16 cellular contexts compared by ENCODE assay signal in genomic region chr11:12017243-12017678, GRCh38. TPM values are rescaled to one million over a fixed set of nuclear protein-coding genes. Genes with fewer than 3 reads are reported as not detected.
A peak's percentile ranks its signal among the peaks of the same experiment; 100 is the strongest.
DNase-seq lines count a peak whose midpoint lies in the region; ATAC-seq, FAIRE-seq and TF ChIP-seq lines count a peak whose summit lies in the region.
"Had no signal": no experiment of that assay in that cellular context is flagged by ENCODE, and none has a peak within 500 bp of the region (broad histone marks: within the 10 kb centered on the region; RNA-seq: fewer than 3 reads in every experiment).

No MANE protein-coding gene starts in this region.

- H3K27me3 ChIP-seq in HepG2 (ENCODE audit: control insufficient read depth in 1 of 2, insufficient read depth in 2 of 2, low read length in 2 of 2): peaks cover 0 to 3% of the 10 kb centered on the region in 2 experiments; a peak in 1 of 5 replicates
- no peaks in the 10 kb centered on the region for H3K27me3 ChIP-seq in right lobe of liver
- H3K27me3 ChIP-seq: SJCRH30 had no signal

- H3K4me2 ChIP-seq in HepG2 (ENCODE audit: low read depth, low read length): no peak overlapping the region

- CTCF ChIA-PET in HepG2 (lab: Yijun Ruan, JAX; ENCODE audit: low intra/inter-chr PET ratio, low total read pairs): no interaction called here
- CTCF ChIA-PET in activated naive CD4-positive, alpha-beta T cell treated with anti-CD3 and anti-CD28 coated beads, Interleukin-2, amount 10 ng/mL, durations not matched to agents 7 days and 5 days (lab: Charles Lee): interaction anchor here (1.0 kb wide), 1 partner anchor 32 kb away, joined by 3 read pairs; no protein-coding TSS in a partner anchor

- no peaks in the 10 kb centered on the region for H3K9me3 Mint-ChIP-seq in activated naive CD4-positive, alpha-beta T cell treated with anti-CD3 and anti-CD28 coated beads, Interleukin-2, amount 10 ng/mL, durations not matched to agents 7 days and 5 days
- H3K9me3 Mint-ChIP-seq: natural killer cell had no signal

- H4K20me1 ChIP-seq in HepG2 (ENCODE audit: insufficient read depth, low read length): no peaks in the 10 kb centered on the region

- H3K27ac ChIP-seq in HepG2 (ENCODE audit: extremely low read length, insufficient read depth, low read length): no peak overlapping the region
- H3K27ac ChIP-seq in right lobe of liver: no peak overlapping the region
- H3K27ac ChIP-seq: SJCRH30 had no signal

- no peak overlapping the region for H2AFZ ChIP-seq in HepG2 (ENCODE audit: low read length)

- peaks cover 53% of the 10 kb centered on the region for H3K27me3 Mint-ChIP-seq in activated naive CD4-positive, alpha-beta T cell treated with anti-CD3 and anti-CD28 coated beads, Interleukin-2, amount 10 ng/mL, durations not matched to agents 7 days and 5 days

- H3K4me1 Mint-ChIP-seq in activated naive CD4-positive, alpha-beta T cell treated with anti-CD3 and anti-CD28 coated beads, Interleukin-2, amount 10 ng/mL, durations not matched to agents 7 days and 5 days: no peaks in the 10 kb centered on the region
- H3K4me1 Mint-ChIP-seq: natural killer cell had no signal

- ATAC-seq in HepG2 (no peak), right lobe of liver (no peak)
- ATAC-seq: natural killer cell had no signal

- no peaks in the 10 kb centered on the region for H3K79me2 ChIP-seq in HepG2 (ENCODE audit: insufficient read depth, low read length)

- TF ChIP-seq POLR2A in HepG2 (IDR thresholded peaks at IDR 0.05; ENCODE audit: insufficient read depth in 1 of 2, low read depth in 2 of 2, low read length in 2 of 2): no peak
- TF ChIP-seq POLR2A in right lobe of liver (IDR thresholded peaks at IDR 0.05): no peak

- H3K4me3 ChIP-seq in HepG2 (replicated peaks in 1 of 3; ENCODE audit: insufficient read depth in 1 of 3, low read depth in 2 of 3, low read length in 3 of 3): no peak overlapping the region
- no peak overlapping the region for H3K4me3 ChIP-seq in right lobe of liver
- H3K4me3 ChIP-seq: SJCRH30 had no signal

- no peaks in the 10 kb centered on the region for H3K36me3 ChIP-seq in HepG2 (replicated peaks in 1 of 2; ENCODE audit: control insufficient read depth in 1 of 2, insufficient read depth in 2 of 2, low read length in 2 of 2)
- H3K36me3 ChIP-seq in right lobe of liver: no peaks in the 10 kb centered on the region
- H3K36me3 ChIP-seq: SJCRH30 had no signal

- no peak for TF ChIP-seq EP300 in HepG2 (IDR thresholded peaks at IDR 0.05; ENCODE audit: low read depth in 2 of 2, low read length in 2 of 2)
- no peak for TF ChIP-seq EP300 in HepG2 (CRISPR knock-in tag; IDR thresholded peaks at IDR 0.05; ENCODE audit: borderline replicate concordance)

- intact Hi-C loops in HepG2 (cut with micrococcal nuclease; ENCODE audit: unreplicated experiment): no loop called here
- intact Hi-C loops in right lobe of liver (cut with DNase I): no loop called here

- POLR2A ChIA-PET in HepG2 (lab: Yijun Ruan, JAX): no interaction called here

- H3K9me3 ChIP-seq in HepG2 (ENCODE audit: low read length) (no peaks in the 10 kb centered on the region), right lobe of liver (no peaks in the 10 kb centered on the region)
- H3K9me3 ChIP-seq: SJCRH30 had no signal

- H3K36me3 Mint-ChIP-seq in activated naive CD4-positive, alpha-beta T cell treated with anti-CD3 and anti-CD28 coated beads, Interleukin-2, amount 10 ng/mL, durations not matched to agents 7 days and 5 days: no peaks in the 10 kb centered on the region
- H3K36me3 Mint-ChIP-seq: natural killer cell had no signal

- in situ Hi-C loops in HepG2 (cut with HindIII; ENCODE audit: extremely low pct_ligation_motif_present, low pct_unique_long_range_greater_than_20kb): no loop called here

- H3K4me1 ChIP-seq in HepG2 (ENCODE audit: insufficient read depth, low read length): peaks cover 13% of the 10 kb centered on the region
- no peaks in the 10 kb centered on the region for H3K4me1 ChIP-seq in right lobe of liver

- no peak overlapping the region for H3K9ac ChIP-seq in HepG2 (ENCODE audit: insufficient read depth, low read depth, low read length)

- no peak for FAIRE-seq in HepG2 (lab: Jason Lieb, UNC)
- FAIRE-seq in RCC 7860 (lab: Jason Lieb, UNC): no peak
- FAIRE-seq: frontal cortex, keratinocyte had no signal

- no peak overlapping the region for H3K4me3 Mint-ChIP-seq in activated naive CD4-positive, alpha-beta T cell treated with anti-CD3 and anti-CD28 coated beads, Interleukin-2, amount 10 ng/mL, durations not matched to agents 7 days and 5 days
- H3K4me3 Mint-ChIP-seq: natural killer cell had no signal

- no peak for TF ChIP-seq CTCF in HepG2 (CRISPR knock-in tag; IDR thresholded peaks at IDR 0.05)
- no peak for TF ChIP-seq CTCF in right lobe of liver (IDR thresholded peaks at IDR 0.05)

- WGBS in HepG2 (ENCODE audit: low lambda C conversion rate): 52% methylated on average over 5 of the region's 5 CpGs
- WGBS in right lobe of liver (ENCODE audit: insufficient coverage, low coverage, low lambda C conversion rate, missing lambda C conversion rate): 82% methylated on average over 5 of the region's 5 CpGs

- no TSS peak for BruUV-seq in HepG2 (replicated peaks; lab: Mats Ljungman, UMichigan)

- no peak overlapping the region for H3K27ac Mint-ChIP-seq in activated naive CD4-positive, alpha-beta T cell treated with anti-CD3 and anti-CD28 coated beads, Interleukin-2, amount 10 ng/mL, durations not matched to agents 7 days and 5 days
- H3K27ac Mint-ChIP-seq: natural killer cell had no signal

- no peak for DNase-seq in HepG2 (ENCODE audit: low spot score)
- no peak for DNase-seq in right lobe of liver
- DNase-seq in dedifferentiated amniotic fluid mesenchymal stem cell (ENCODE audit: extremely low spot score): peak; percentile 72
- peak; percentile 70 for DNase-seq in iris pigment epithelial cell (ENCODE audit: low read depth)
- DNase-seq in NCI-H2029 treated with DMSO at 0.1 percent for 48 hours (lab: John Stamatoyannopoulos, UW): no peak
- no peak for DNase-seq in RCC 7860 (ENCODE audit: low spot score)
- DNase-seq in activated naive CD4-positive, alpha-beta T cell treated with anti-CD3 and anti-CD28 coated beads, Interleukin-2, amount 10 ng/mL, durations not matched to agents 7 days and 5 days: no peak
- no peak for DNase-seq in T-helper 2 cell
- DNase-seq: 8988T, activated gamma-delta T cell treated with Interleukin-2 at 50 U/mL for 16 hours, natural killer cell, NCI-H1930, SJCRH30, substantia nigra had no signal

- TF ChIP-seq RAD21 in HepG2 (CRISPR knock-in tag; IDR thresholded peaks at IDR 0.05): no peak

TF ChIP-seq in HepG2, 621 proteins besides CTCF, POLR2A, EP300 and RAD21:
- TF ChIP-seq MNT (IDR thresholded peaks at IDR 0.05) (peak; percentile 95), POLR2AphosphoS5 (IDR thresholded peaks at IDR 0.05; ENCODE audit: low read depth, low read length) (no peak), POLR2AphosphoS2 (IDR thresholded peaks at IDR 0.05; ENCODE audit: low read depth, low read length) (no peak), GTF3A (CRISPR knock-in tag; conservative IDR thresholded peaks at IDR 0.05) (no peak), ZNF781 (CRISPR knock-in tag; IDR thresholded peaks at IDR 0.05; ENCODE audit: borderline replicate concordance, not compliant biosample characterization) (no peak)

RNA-seq across cellular contexts. Expression of gene DKK3, which starts 8.8 kb away (rescaled TPM):
- total RNA-seq in HepG2 (2016; rRNA removed; fragmentation: Illumina TruSeq; extraction: Trizol) (0.09 TPM in 1 of 2 replicates, not detected in the other), right lobe of liver (10 to 100 TPM in 2 of 6 experiments, 1 to 10 TPM in 4; 3.0 to 16.9 (median 5.5) TPM)
- total RNA-seq in HepG2 (2016; cell fraction: cytosol; rRNA removed; fragmentation: Illumina TruSeq; extraction: Trizol; ENCODE audit: low read depth): not detected in 2 replicates
- not detected in 2 replicates for total RNA-seq in HepG2 (2016; cell fraction: insoluble cytoplasmic fraction; rRNA removed; fragmentation: Illumina TruSeq; extraction: Trizol)
- 0.09 TPM in 1 of 2 replicates, not detected in the other for total RNA-seq in HepG2 (2016; cell fraction: membrane; rRNA removed; fragmentation: Illumina TruSeq; extraction: Trizol)
- not detected in 2 replicates for total RNA-seq in HepG2 (2016; cell fraction: nucleus; rRNA removed; fragmentation: Illumina TruSeq; extraction: Trizol)
- polyA plus RNA-seq in HepG2 (2011; rRNA removed): 0.20 and 0.67 TPM in 2 replicates
- 0.12 and 0.29 TPM in 2 replicates for polyA plus RNA-seq in HepG2 (2011; cell fraction: cytosol; rRNA removed)
- polyA plus RNA-seq in HepG2 (2011; cell fraction: nucleus; rRNA removed): 0.09 and 0.55 TPM in 2 replicates
- 0.08 TPM in 1 of 2 replicates, not detected in the other for polyA plus RNA-seq in HepG2 (2012)
- not detected in 2 replicates for polyA plus RNA-seq in HepG2 (2016; cell fraction: cytosol; fragmentation: Illumina TruSeq; extraction: Trizol; ENCODE audit: low read depth)
- polyA plus RNA-seq in HepG2 (2016; cell fraction: insoluble cytoplasmic fraction; fragmentation: Illumina TruSeq; extraction: Trizol; ENCODE audit: low read depth): not detected in 2 replicates
- polyA plus RNA-seq in HepG2 (2016; cell fraction: membrane; fragmentation: Illumina TruSeq; extraction: Trizol; ENCODE audit: low read depth): 0.15 TPM in 1 of 2 replicates, not detected in the other
- polyA plus RNA-seq in HepG2 (2016; cell fraction: nucleus; fragmentation: Illumina TruSeq; extraction: Trizol; ENCODE audit: insufficient read depth, low read depth): not detected in 2 replicates
- 0.18 and 0.35 TPM in 2 replicates for polyA minus RNA-seq in HepG2 (2011; rRNA and poly(A)+ RNA removed; ENCODE audit: low replicate concordance)
- not detected in 2 replicates for polyA minus RNA-seq in HepG2 (2011; cell fraction: cytosol; rRNA and poly(A)+ RNA removed)
- polyA minus RNA-seq in HepG2 (2011; cell fraction: nucleus; rRNA and poly(A)+ RNA removed): not detected in 2 replicates

Comparison
In these comparisons a context has a peak if more than half of its experiments do, and no peak if none do; other contexts are left out.
1. DNase-seq: peak in dedifferentiated amniotic fluid mesenchymal stem cell (single experiment) and iris pigment epithelial cell (single experiment); none in HepG2 (single experiment), right lobe of liver (0 of 3), NCI-H2029 treated with DMSO at 0.1 percent for 48 hours (single experiment), RCC 7860 (single experiment), activated naive CD4-positive, alpha-beta T cell treated with anti-CD3 and anti-CD28 coated beads, Interleukin-2, amount 10 ng/mL, durations not matched to agents 7 days and 5 days (single experiment) and T-helper 2 cell (0 of 5).